ENCODE assay signal across 16 cellular contexts in genomic region chr7:117092801-117093200, GRCh38.
DNase-seq lines count a peak whose midpoint lies in the region; ATAC-seq and TF ChIP-seq lines count a peak whose summit lies in the region.
"Had no signal": no experiment of that assay in that cellular context is flagged by ENCODE, and none has a peak within 500 bp of the region (broad histone marks: within the 10 kb centered on the region; RNA-seq: fewer than 3 reads in every experiment).

No MANE protein-coding gene starts in this region.

- DNase-seq in NCI-H82 (lab: John Stamatoyannopoulos, UW) = peak; percentile 10
- DNase-seq in NCI-H82 treated with DMSO at 0.1 percent for 48 hours (lab: John Stamatoyannopoulos, UW; ENCODE audit: unreplicated experiment) = no peak
- peak; percentile 93 for DNase-seq in NCI-H2171 treated with DMSO at 0.1 percent for 48 hours (lab: John Stamatoyannopoulos, UW)
- DNase-seq in fibroblast of gingiva (ENCODE audit: low read depth) = peak; percentile 23
- peak; percentile 26 for DNase-seq in skeletal muscle cell (ENCODE audit: low read depth)
- DNase-seq in Caco-2 = no peak
- no peak for DNase-seq in effector memory CD4-positive, alpha-beta T cell
- DNase-seq: CD4-positive, alpha-beta T cell; GF-D8; NCI-H1417 treated with DMSO at 0.1 percent for 48 hours; NCI-H2029 treated with DMSO at 0.1 percent for 48 hours; NCI-H526 treated with DMSO at 0.1 percent for 48 hours; Right ventricle myocardium superior had no signal

- POLR2A ChIA-PET in Caco-2 (lab: Charles Lee) = no interaction called here

- no peaks in the 10 kb centered on the region for H3K36me3 Mint-ChIP-seq in Caco-2 (ENCODE audit: insufficient read depth, unreplicated experiment)
- H3K36me3 Mint-ChIP-seq: IgD-negative memory B cell had no signal

- H3K36me3 ChIP-seq in Caco-2 (ENCODE audit: control insufficient read depth, insufficient read depth, low read length) = no peaks in the 10 kb centered on the region
- H3K36me3 ChIP-seq in effector memory CD4-positive, alpha-beta T cell (ENCODE audit: control insufficient read depth, insufficient read depth, low read length) = no peaks in the 10 kb centered on the region

- H3K4me3 ChIP-seq in skeletal muscle cell (ENCODE audit: low read depth, low read length) (no peak overlapping the region), Caco-2 (ENCODE audit: low read depth, low read length) (no peak overlapping the region)
- no peak overlapping the region for H3K4me3 ChIP-seq in effector memory CD4-positive, alpha-beta T cell (ENCODE audit: insufficient read depth, low read depth, low read length, poor library complexity, severe bottlenecking)

- TF ChIP-seq CTCF in Caco-2 (IDR thresholded peaks at IDR 0.05; ENCODE audit: insufficient read depth in 1 of 2, low read depth in 1 of 2, low read length in 1 of 2, severe bottlenecking in 1 of 2, unreplicated experiment in 1 of 2) = no peak

- intact Hi-C loops in Caco-2 (cut with micrococcal nuclease; ENCODE audit: unreplicated experiment) = no loop called here

- CTCF ChIA-PET in Caco-2 (lab: Charles Lee) = no interaction called here

- H3K4me1 Mint-ChIP-seq in Caco-2 (ENCODE audit: low read depth, unreplicated experiment) = peaks cover 5% of the 10 kb centered on the region

- H3K9me3 Mint-ChIP-seq in Caco-2 (ENCODE audit: unreplicated experiment) = no peaks in the 10 kb centered on the region
- H3K9me3 Mint-ChIP-seq: CD4-positive, alpha-beta T cell; IgD-negative memory B cell had no signal

- peaks cover 8% of the 10 kb centered on the region for H3K4me1 ChIP-seq in Caco-2
- H3K4me1 ChIP-seq in effector memory CD4-positive, alpha-beta T cell (ENCODE audit: control insufficient read depth, insufficient read depth, low read length, poor library complexity, severe bottlenecking) = no peaks in the 10 kb centered on the region

- no peak overlapping the region for H3K27ac Mint-ChIP-seq in Caco-2 (ENCODE audit: unreplicated experiment)
- H3K27ac Mint-ChIP-seq: CD4-positive, alpha-beta T cell; IgD-negative memory B cell had no signal

- ATAC-seq in GM19455 (IDR thresholded peaks at IDR 0.05; ENCODE audit: unreplicated experiment) = no peak

- no peaks in the 10 kb centered on the region for H3K27me3 Mint-ChIP-seq in Caco-2 (ENCODE audit: insufficient read depth, unreplicated experiment)
- H3K27me3 Mint-ChIP-seq: CD4-positive, alpha-beta T cell; IgD-negative memory B cell had no signal

- H3K27me3 ChIP-seq in Caco-2 (replicated peaks; ENCODE audit: control insufficient read depth, insufficient read depth, low read length) = no peaks in the 10 kb centered on the region
- no peaks in the 10 kb centered on the region for H3K27me3 ChIP-seq in effector memory CD4-positive, alpha-beta T cell (replicated peaks; ENCODE audit: control insufficient read depth, insufficient read depth, low read length, poor library complexity, severe bottlenecking)

- H3K4me3 Mint-ChIP-seq in Caco-2 (ENCODE audit: unreplicated experiment) = no peak overlapping the region
- H3K4me3 Mint-ChIP-seq: CD4-positive, alpha-beta T cell; IgD-negative memory B cell had no signal

- H3K9me3 ChIP-seq in Caco-2 = no peaks in the 10 kb centered on the region
- no peaks in the 10 kb centered on the region for H3K9me3 ChIP-seq in effector memory CD4-positive, alpha-beta T cell (ENCODE audit: control insufficient read depth, low read length)

- no TSS peak for BruUV-seq in Caco-2 (replicated peaks; lab: Mats Ljungman, UMichigan)

- H3K27ac ChIP-seq in effector memory CD4-positive, alpha-beta T cell (ENCODE audit: insufficient read depth, low read length, poor library complexity, severe bottlenecking) = no peak overlapping the region
- H3K27ac ChIP-seq: 22Rv1 had no signal

Comparison
In these comparisons a context has a peak if more than half of its experiments do, and no peak if none do; other contexts are left out.
1. DNase-seq: peak in NCI-H82 (single experiment), NCI-H2171 treated with DMSO at 0.1 percent for 48 hours (single experiment), fibroblast of gingiva (single experiment) and skeletal muscle cell (single experiment); none in NCI-H82 treated with DMSO at 0.1 percent for 48 hours (single experiment), Caco-2 (0 of 2) and effector memory CD4-positive, alpha-beta T cell (0 of 3).